In the genomic region with DNA sequence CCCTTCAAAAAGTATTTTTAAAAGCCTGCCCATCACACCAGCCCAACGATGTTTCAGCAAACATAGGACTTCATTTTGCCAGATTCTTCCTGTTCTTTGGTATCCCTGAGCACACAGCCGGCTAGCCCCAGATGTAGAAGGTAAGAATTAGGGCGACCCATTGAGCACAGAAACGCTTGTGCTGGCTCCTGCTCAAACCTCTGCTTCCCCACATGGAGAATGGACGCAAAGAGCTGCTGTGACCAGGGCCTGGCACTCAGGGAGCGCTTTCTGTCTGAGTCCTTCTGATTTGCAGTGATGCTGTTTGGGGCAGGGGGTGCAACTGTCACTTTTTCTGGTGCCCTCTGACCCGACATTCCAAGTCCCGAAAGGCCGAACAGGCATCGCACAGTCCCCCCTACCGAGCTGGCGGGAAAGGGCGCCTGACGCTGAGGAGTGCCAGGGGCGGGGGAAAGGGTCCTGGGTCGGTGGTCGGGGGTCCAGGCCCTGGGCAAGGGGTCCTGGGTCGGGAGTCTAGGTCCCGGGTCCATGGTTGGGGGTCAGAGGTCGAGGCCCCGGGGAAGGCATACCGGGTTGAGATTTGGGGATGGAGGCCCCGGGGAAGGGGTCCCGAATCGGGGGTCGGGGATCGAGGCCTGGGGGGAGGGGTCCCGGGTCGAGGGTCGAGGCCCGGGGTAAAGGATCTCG, we compare ENCODE assay signal across 8 cellular contexts. TPM values are rescaled to one million over a fixed set of nuclear protein-coding genes. Genes with fewer than 3 reads are reported as not detected.
DNase-seq lines count a peak whose midpoint lies in the region; TF ChIP-seq lines count a peak whose summit lies in the region.

No MANE protein-coding gene starts in this region.

- in situ Hi-C loops in mammary epithelial cell (cut with MboI; ENCODE audit: low sequenced_read_pairs in 2 of 2), result no loop called here

- no peak overlapping the region for H2BK15ac ChIP-seq in mesendoderm (replicated peaks; ENCODE audit: low read depth)

- H3K4me1 ChIP-seq in mammary epithelial cell (ENCODE audit: insufficient read depth, low read length) (peaks cover 10% of the 10 kb centered on the region), mesendoderm (ENCODE audit: control insufficient read depth, low read depth, low read length) (peaks cover 2% of the 10 kb centered on the region), urinary bladder (ENCODE audit: insufficient read depth) (no peaks in the 10 kb centered on the region)

- CTCF ChIA-PET in activated naive CD4-positive, alpha-beta T cell treated with anti-CD3 and anti-CD28 coated beads for 36 hours (lab: Charles Lee), result no interaction called here
- CTCF ChIA-PET in mammary epithelial cell (lab: Charles Lee; ENCODE audit: low non-redundant PET), result no interaction called here

- no peaks in the 10 kb centered on the region for H4K20me1 ChIP-seq in mammary epithelial cell (ENCODE audit: insufficient read depth, low read length)

- H3K79me2 ChIP-seq in mammary epithelial cell (ENCODE audit: insufficient read depth, low read length), result peaks cover 86% of the 10 kb centered on the region
- H3K79me2 ChIP-seq in mesendoderm (ENCODE audit: control insufficient read depth, insufficient read depth, low read length), result peaks cover 19% of the 10 kb centered on the region

- peak overlapping the region; percentile 91 for H3K4me3 Mint-ChIP-seq in activated naive CD4-positive, alpha-beta T cell treated with anti-CD3 and anti-CD28 coated beads for 36 hours

- no peaks in the 10 kb centered on the region for H3K9me3 Mint-ChIP-seq in activated naive CD4-positive, alpha-beta T cell treated with anti-CD3 and anti-CD28 coated beads for 36 hours

- H3K4ac ChIP-seq in mesendoderm (ENCODE audit: low read depth, low read length), result no peak overlapping the region

- no peak overlapping the region for H4K8ac ChIP-seq in mesendoderm (ENCODE audit: low read depth, low read length)

- H3K27ac ChIP-seq in mammary epithelial cell (ENCODE audit: insufficient read depth, low read depth, low read length), result no peak overlapping the region
- no peak overlapping the region for H3K27ac ChIP-seq in mesendoderm (ENCODE audit: low read depth, low read length)
- H3K27ac ChIP-seq in urinary bladder (ENCODE audit: low read depth), result no peak overlapping the region

- TF ChIP-seq CTCF in mammary epithelial cell (conservative IDR thresholded peaks at IDR 0.05 in 1 of 2, IDR thresholded peaks at IDR 0.05 in 1 of 2; ENCODE audit: extremely low read depth in 1 of 2, insufficient read depth in 1 of 2, low read depth in 1 of 2, low read length in 2 of 2), result no peak

- no peaks in the 10 kb centered on the region for H3K27me3 Mint-ChIP-seq in activated naive CD4-positive, alpha-beta T cell treated with anti-CD3 and anti-CD28 coated beads for 36 hours (ENCODE audit: low read depth)

- TSS peak; percentile 44 for BruUV-seq in mammary epithelial cell (replicated peaks; lab: Mats Ljungman, UMichigan)

- H3K4me1 Mint-ChIP-seq in activated naive CD4-positive, alpha-beta T cell treated with anti-CD3 and anti-CD28 coated beads for 36 hours (ENCODE audit: low read depth), result peaks cover 32% of the 10 kb centered on the region

- WGBS in mammary epithelial cell (ENCODE audit: low coverage, missing lambda C conversion rate), result 64% methylated on average over 9 of the region's 32 CpGs
- no CpG with 5 or more reads among the region's 32 CpGs for WGBS in mesendoderm (ENCODE audit: extremely low coverage, insufficient coverage, low lambda C conversion rate)
- 35% methylated on average over 32 of the region's 32 CpGs for WGBS in urinary bladder

- peak overlapping the region; percentile 61 for H3K27ac Mint-ChIP-seq in activated naive CD4-positive, alpha-beta T cell treated with anti-CD3 and anti-CD28 coated beads for 36 hours

- no peak overlapping the region for H2BK5ac ChIP-seq in mesendoderm (ENCODE audit: low read length)

- H3K4me2 ChIP-seq in mammary epithelial cell (ENCODE audit: insufficient read depth, low read depth, low read length) (peak overlapping the region; percentile 99), mesendoderm (ENCODE audit: low read length) (peak overlapping the region; percentile 56)

- H3K36me3 ChIP-seq in mammary epithelial cell (ENCODE audit: insufficient read depth, low read length) (peaks cover 3% of the 10 kb centered on the region), mesendoderm (ENCODE audit: control insufficient read depth, insufficient read depth, low read length) (peaks cover 3% of the 10 kb centered on the region), urinary bladder (ENCODE audit: insufficient read depth) (peaks cover 3% of the 10 kb centered on the region)

- H3K79me1 ChIP-seq in mesendoderm (ENCODE audit: low read length), result peaks cover 20% of the 10 kb centered on the region

- peak overlapping the region; percentile 85 for H2AFZ ChIP-seq in mammary epithelial cell (ENCODE audit: low read depth, low read length)

- no peaks in the 10 kb centered on the region for H3K9me3 ChIP-seq in mammary epithelial cell (replicated peaks; ENCODE audit: insufficient read depth, low read length)

- H3K4me3 ChIP-seq in mammary epithelial cell (replicated peaks in 1 of 3; ENCODE audit: insufficient read depth in 1 of 3, low read depth in 2 of 3, low read length in 3 of 3) (peak overlapping the region; percentile 71 to 98 (median 78)), mesendoderm (ENCODE audit: low read length) (peak overlapping the region; percentile 81), urinary bladder (ENCODE audit: low read depth, low read length) (peak overlapping the region; percentile 94)

- dilution Hi-C loops in mammary epithelial cell (cut with HindIII; ENCODE audit: low sequenced_read_pairs), result no loop called here

- no peak overlapping the region for H3K23ac ChIP-seq in mesendoderm (ENCODE audit: low read length)

- no peak for DNase-seq in activated naive CD4-positive, alpha-beta T cell treated with anti-CD3 and anti-CD28 coated beads for 36 hours
- DNase-seq in activated naive CD4-positive, alpha-beta T cell (lab: John Stamatoyannopoulos, UW), result no peak
- DNase-seq in mammary epithelial cell, result no peak
- no peak for DNase-seq in mesendoderm
- no peak for DNase-seq in NCI-H2029 (lab: John Stamatoyannopoulos, UW)
- DNase-seq in islet precursor cell, result no peak
- no peak for DNase-seq in ureter (ENCODE audit: low spot score)

- peak overlapping the region; percentile 88 for H3K56ac ChIP-seq in mesendoderm (ENCODE audit: low read length)

- H3K9ac ChIP-seq in mammary epithelial cell (ENCODE audit: insufficient read depth, low read length) (peak overlapping the region; percentile 85), mesendoderm (ENCODE audit: low read length) (peak overlapping the region; percentile 85)

- H2BK120ac ChIP-seq in mesendoderm (ENCODE audit: low read depth, low read length), result no peak overlapping the region

- H3K18ac ChIP-seq in mesendoderm (ENCODE audit: low read length), result no peak overlapping the region

- no peak overlapping the region for H4K5ac ChIP-seq in mesendoderm (ENCODE audit: low read length)

- intact Hi-C loops in activated naive CD4-positive, alpha-beta T cell treated with anti-CD3 and anti-CD28 coated beads for 36 hours (cut with micrococcal nuclease), result loop anchor here (1.0 to 10.0 kb wide), 2 partner anchors 46 to 412 kb away; no protein-coding TSS in a partner anchor
- intact Hi-C loops in mammary epithelial cell (cut with micrococcal nuclease), result no loop called here

- no peaks in the 10 kb centered on the region for H3K27me3 ChIP-seq in mammary epithelial cell (ENCODE audit: insufficient read depth, low read length)
- H3K27me3 ChIP-seq in mesendoderm (ENCODE audit: insufficient read depth, low read length, poor library complexity), result no peaks in the 10 kb centered on the region

- no peak overlapping the region for H2AK5ac ChIP-seq in mesendoderm (ENCODE audit: low read length)

- H3K36me3 Mint-ChIP-seq in activated naive CD4-positive, alpha-beta T cell treated with anti-CD3 and anti-CD28 coated beads for 36 hours (ENCODE audit: low read depth), result peaks cover 19% of the 10 kb centered on the region

RNA-seq across cellular contexts. Expression of a gene that starts 0.9 kb away (rescaled TPM):
- total RNA-seq in activated naive CD4-positive, alpha-beta T cell treated with anti-CD3 and anti-CD28 coated beads for 36 hours, result 10 to 100 TPM; 46.8 to 48.4 TPM
- total RNA-seq in mammary epithelial cell (100 to 1,000 TPM in 1 of 2 donors, 10 to 100 TPM in 1; 99.1 to 104 TPM), urinary bladder (27.9 TPM), ureter (84.7 TPM)
- polyA plus RNA-seq in mammary epithelial cell (94.9 TPM), urinary bladder (85.7 TPM)
- polyA minus RNA-seq in mammary epithelial cell, result 53.5 TPM
- polyA plus RNA-seq in mesendoderm (2013, experiment 1 of 2), result 41.3 TPM
- 41.5 TPM for polyA plus RNA-seq in mesendoderm (2013, experiment 2 of 2)

RNA-seq across cellular contexts. Expression of a gene that starts 1.1 kb away (rescaled TPM):
- 1 to 10 TPM; 6.5 to 7.0 TPM for total RNA-seq in activated naive CD4-positive, alpha-beta T cell treated with anti-CD3 and anti-CD28 coated beads for 36 hours
- total RNA-seq in mammary epithelial cell, result 10 to 100 TPM in 1 of 2 donors, 1 to 10 TPM in 1; 2.2 to 11.2 TPM
- polyA plus RNA-seq in mammary epithelial cell, result 6.4 TPM
- 3.5 TPM for polyA minus RNA-seq in mammary epithelial cell
- polyA plus RNA-seq in mesendoderm (2013, experiment 1 of 2), result 16.3 TPM
- 15.7 TPM for polyA plus RNA-seq in mesendoderm (2013, experiment 2 of 2)
- total RNA-seq in urinary bladder, result 3.3 TPM
- polyA plus RNA-seq in urinary bladder, result 5.2 TPM
- total RNA-seq in ureter, result 7.4 TPM

RNA-seq across cellular contexts. Expression of a gene that starts 29.9 kb away (rescaled TPM):
- total RNA-seq in activated naive CD4-positive, alpha-beta T cell treated with anti-CD3 and anti-CD28 coated beads for 36 hours, result 100 to 1,000 TPM; 128 to 158 TPM
- total RNA-seq in mammary epithelial cell (10 to 100 TPM; 38.5 to 72.0 TPM), urinary bladder (31.9 TPM), ureter (89.8 TPM)
- polyA plus RNA-seq in mammary epithelial cell (42.1 TPM), urinary bladder (58.5 TPM)
- 13.5 TPM for polyA minus RNA-seq in mammary epithelial cell
- polyA plus RNA-seq in mesendoderm (2013, experiment 1 of 2), result 30.2 TPM
- 31.3 TPM for polyA plus RNA-seq in mesendoderm (2013, experiment 2 of 2)

RNA-seq across cellular contexts. Expression of a gene that starts 43.1 kb away (rescaled TPM):
- total RNA-seq in activated naive CD4-positive, alpha-beta T cell treated with anti-CD3 and anti-CD28 coated beads for 36 hours, result not detected
- total RNA-seq in mammary epithelial cell (not detected), urinary bladder (0.58 TPM), ureter (0.75 TPM)
- polyA plus RNA-seq in mammary epithelial cell (not detected), urinary bladder (0.41 TPM)
- polyA minus RNA-seq in mammary epithelial cell, result not detected
- polyA plus RNA-seq in mesendoderm (2013, experiment 1 of 2), result 1.2 TPM
- polyA plus RNA-seq in mesendoderm (2013, experiment 2 of 2), result 1.3 TPM

RNA-seq across cellular contexts. Expression of a gene that starts 44.9 kb away (rescaled TPM):
- 1 to 10 TPM in 1 of 2 experiments, under 1 TPM in 1; 0.93 to 1.2 TPM for total RNA-seq in activated naive CD4-positive, alpha-beta T cell treated with anti-CD3 and anti-CD28 coated beads for 36 hours
- total RNA-seq in mammary epithelial cell (1 to 10 TPM; 6.8 to 7.4 TPM), urinary bladder (5.2 TPM), ureter (7.7 TPM)
- polyA plus RNA-seq in mammary epithelial cell (3.2 TPM), urinary bladder (10.8 TPM)
- polyA minus RNA-seq in mammary epithelial cell, result 0.36 TPM
- polyA plus RNA-seq in mesendoderm (2013, experiment 1 of 2), result 4.6 TPM
- polyA plus RNA-seq in mesendoderm (2013, experiment 2 of 2), result 4.8 TPM
